Comparison of ENCODE assay signal across 25 cellular contexts in the genomic region with DNA sequence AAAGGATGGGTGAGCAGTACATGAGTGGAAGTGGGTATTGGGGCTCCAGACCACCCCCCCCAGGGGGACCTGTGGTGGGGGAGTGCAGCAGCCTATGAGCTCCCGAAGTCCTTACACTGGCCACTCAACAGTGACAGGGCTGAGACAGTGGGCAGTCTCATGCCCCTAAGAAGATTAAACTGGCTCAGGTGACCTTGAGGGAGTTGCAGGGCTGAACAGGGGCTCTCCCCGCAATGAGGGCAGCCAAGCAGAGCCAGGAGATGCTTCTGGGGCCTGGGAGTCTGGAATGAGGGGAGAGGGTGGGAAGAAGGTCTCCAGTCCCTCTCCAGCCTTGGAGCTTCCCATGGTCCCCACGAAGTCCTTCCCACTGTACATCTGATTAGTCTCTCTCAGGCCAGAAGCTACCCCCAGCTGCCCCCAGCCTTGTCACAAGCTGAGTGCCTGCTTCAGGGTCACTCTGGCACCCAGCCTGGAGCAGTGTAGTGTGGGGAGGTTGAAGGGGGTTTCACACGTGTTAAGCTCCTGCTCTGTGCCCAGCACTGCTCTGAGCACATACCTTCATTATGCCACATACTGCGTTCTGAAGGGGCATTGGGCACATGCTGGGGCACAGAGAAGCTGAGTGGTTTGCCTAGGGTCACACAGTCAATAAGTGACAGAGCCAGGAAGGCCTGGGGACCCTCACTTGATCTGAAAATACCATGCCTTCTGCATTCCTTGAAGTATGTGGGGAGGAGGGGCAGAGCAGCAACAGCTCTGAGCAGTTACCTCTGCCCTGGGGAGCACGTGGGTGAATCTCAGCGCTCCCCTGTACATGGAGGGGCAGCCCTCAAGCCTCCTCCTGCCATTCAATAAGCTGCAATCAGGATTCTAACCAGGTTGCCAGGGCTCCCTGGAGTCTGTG. TPM values are rescaled to one million over a fixed set of nuclear protein-coding genes. Genes with fewer than 3 reads are reported as not detected.
DNase-seq lines count a peak whose midpoint lies in the region; ATAC-seq and TF ChIP-seq lines count a peak whose summit lies in the region.
"Had no signal": no experiment of that assay in that cellular context is flagged by ENCODE, and none has a peak within 500 bp of the region (broad histone marks: within the 10 kb centered on the region; RNA-seq: fewer than 3 reads in every experiment).

No MANE protein-coding gene starts in this region.

- no peak overlapping the region for H4K5ac ChIP-seq in IMR-90 (ENCODE audit: low read depth, low read length)

- no peak for DNase-seq in IMR-90
- no peak for DNase-seq in heart right ventricle
- DNase-seq in trophoblast cell: peak; percentile 65 to 75
- no peak for DNase-seq in NAMALWA (ENCODE audit: low spot score)
- DNase-seq in ascending aorta (ENCODE audit: low spot score in 2 of 2): no peak
- DNase-seq: activated CD4-positive, alpha-beta T cell treated with anti-CD3 and anti-CD28 coated beads, Interleukin-2, amount 50 U/mL, for 48 hours; activated effector memory CD4-positive, alpha-beta T cell treated with anti-CD3 and anti-CD28 coated beads, Interleukin-2, amount 50 U/mL, for 16 hours; activated naive CD8-positive, alpha-beta T cell treated with anti-CD3 and anti-CD28 coated beads, Interleukin-2, amount 50 U/mL, for 24 hours; CD4-positive, CD25-positive, alpha-beta regulatory T cell; cortex of kidney; HCEC 1CT; hypothalamus; mesendoderm; naive B cell; NCI-H1105; NCI-H2081; NCI-H446; ovary; sigmoid colon had no signal

- H3K9me3 ChIP-seq in IMR-90 (ENCODE audit: control insufficient read depth, insufficient read depth, low read length) (no peaks in the 10 kb centered on the region), heart right ventricle (no peaks in the 10 kb centered on the region), trophoblast cell (ENCODE audit: insufficient read depth, low read depth, low read length) (peaks cover 3% of the 10 kb centered on the region), ascending aorta (no peaks in the 10 kb centered on the region)
- H3K9me3 ChIP-seq: ovary, sigmoid colon had no signal

- H3K79me1 ChIP-seq in IMR-90 (ENCODE audit: low read depth in 1 of 2, low read length in 2 of 2) (no peaks in the 10 kb centered on the region), trophoblast cell (ENCODE audit: low read length) (no peaks in the 10 kb centered on the region)

- H3K23ac ChIP-seq in IMR-90 (ENCODE audit: low read depth, low read length): no peak overlapping the region
- no peak overlapping the region for H3K23ac ChIP-seq in trophoblast cell (ENCODE audit: low read length)

- H2AFZ ChIP-seq in IMR-90 (replicated peaks; ENCODE audit: low read length, poor library complexity) (peak overlapping the region; percentile 5), trophoblast cell (ENCODE audit: insufficient read depth, low read length, poor library complexity) (no peak overlapping the region)

- no peak overlapping the region for H2BK12ac ChIP-seq in trophoblast cell (ENCODE audit: low read length)

- TF ChIP-seq CTCF in IMR-90 (conservative IDR thresholded peaks at IDR 0.05; ENCODE audit: low read depth, low read length) (no peak), heart right ventricle (IDR thresholded peaks at IDR 0.05) (no peak), ascending aorta (IDR thresholded peaks at IDR 0.05) (no peak)

- no peak overlapping the region for H3K4me2 ChIP-seq in IMR-90 (ENCODE audit: low read depth, low read length)
- H3K4me2 ChIP-seq in trophoblast cell (ENCODE audit: low read length): no peak overlapping the region

- no peak overlapping the region for H2BK15ac ChIP-seq in IMR-90 (ENCODE audit: low read depth, low read length)

- H3K36me3 ChIP-seq in IMR-90 (ENCODE audit: control insufficient read depth, insufficient read depth, low read length): no peaks in the 10 kb centered on the region
- H3K36me3 ChIP-seq in heart right ventricle: peaks cover 0 to 14% (median 0%) of the 10 kb centered on the region in 9 donors
- H3K36me3 ChIP-seq in trophoblast cell (ENCODE audit: control insufficient read depth in 1 of 2, insufficient read depth in 2 of 2, low read length in 2 of 2): no peaks in the 10 kb centered on the region
- H3K36me3 ChIP-seq in ascending aorta: peaks cover 11 to 12% of the 10 kb centered on the region in 2 donors
- H3K36me3 ChIP-seq: ovary had no signal

- no peak overlapping the region for H2BK5ac ChIP-seq in IMR-90 (ENCODE audit: low read depth, low read length, poor library complexity, severe bottlenecking)
- no peak overlapping the region for H2BK5ac ChIP-seq in trophoblast cell (ENCODE audit: low read depth, low read length, poor library complexity)

- peaks cover 3% of the 10 kb centered on the region for H3K4me1 ChIP-seq in IMR-90 (ENCODE audit: control insufficient read depth, insufficient read depth, low read length)
- peaks cover 5 to 59% (median 24%) of the 10 kb centered on the region in 9 donors for H3K4me1 ChIP-seq in heart right ventricle
- H3K4me1 ChIP-seq in trophoblast cell (ENCODE audit: control insufficient read depth in 1 of 2, insufficient read depth in 2 of 2, low read length in 2 of 2): peaks cover 0 to 2% of the 10 kb centered on the region in 2 experiments
- H3K4me1 ChIP-seq in ascending aorta: peaks cover 15 to 23% of the 10 kb centered on the region in 2 donors

- H3K4me3 ChIP-seq in IMR-90 (ENCODE audit: insufficient read depth, low read depth, low read length): no peak overlapping the region
- H3K4me3 ChIP-seq in heart right ventricle: no peak overlapping the region
- H3K4me3 ChIP-seq in trophoblast cell (ENCODE audit: low read depth, low read length): no peak overlapping the region
- H3K4me3 ChIP-seq in ascending aorta: no peak overlapping the region
- H3K4me3 ChIP-seq: ovary, sigmoid colon had no signal

- H2AK9ac ChIP-seq in IMR-90 (replicated peaks; ENCODE audit: low read depth, low read length, poor library complexity): no peak overlapping the region

- TF ChIP-seq RAD21 in IMR-90 (IDR thresholded peaks at IDR 0.05; ENCODE audit: low read length): no peak

- ATAC-seq in IMR-90 (ENCODE audit: low read depth): no peak
- peak in 5 of 8 donors; percentile 5 to 21 (median 7) for ATAC-seq in heart right ventricle
- no peak for ATAC-seq in HG02678 (IDR thresholded peaks at IDR 0.05; ENCODE audit: unreplicated experiment)
- ATAC-seq: activated naive CD8-positive, alpha-beta T cell treated with anti-CD3 and anti-CD28 coated beads, Interleukin-2, amount 50 U/mL, for 24 hours; WTC11 had no signal

- H3K27ac ChIP-seq in IMR-90 (ENCODE audit: insufficient read depth, low read length): no peak overlapping the region
- peak overlapping the region; percentile 44 to 97 (median 84) for H3K27ac ChIP-seq in heart right ventricle
- H3K27ac ChIP-seq in trophoblast cell (ENCODE audit: low read depth, low read length): no peak overlapping the region
- H3K27ac ChIP-seq in ascending aorta: peak overlapping the region in 1 of 2 donors; percentile 11
- H3K27ac ChIP-seq: ovary had no signal

- H2AK5ac ChIP-seq in IMR-90 (ENCODE audit: low read depth, low read length) (no peak overlapping the region), trophoblast cell (ENCODE audit: low read length) (no peak overlapping the region)

- intact Hi-C loops in IMR-90 (cut with micrococcal nuclease): no loop called here
- intact Hi-C loops in heart right ventricle (cut with DNase I): no loop called here
- intact Hi-C loops in ascending aorta (cut with DNase I): loop anchor here (10.0 kb wide), 1 partner anchor 1025 kb away; the partner anchor contains the start of gene LCAT

- H4K20me1 ChIP-seq in IMR-90 (ENCODE audit: insufficient read depth, low read length): no peaks in the 10 kb centered on the region

- no peak for TF ChIP-seq POLR2A in IMR-90 (IDR thresholded peaks at IDR 0.05; ENCODE audit: low read depth, low read length)

- H3K4ac ChIP-seq in IMR-90 (ENCODE audit: low read depth, low read length) (no peak overlapping the region), trophoblast cell (ENCODE audit: low read depth, low read length) (no peak overlapping the region)

- H4K91ac ChIP-seq in IMR-90 (ENCODE audit: insufficient read depth, low read depth, low read length) (no peak overlapping the region), trophoblast cell (ENCODE audit: low read depth, low read length) (no peak overlapping the region)

- dilution Hi-C loops in IMR-90 (cut with HindIII; ENCODE audit: low sequenced_read_pairs, unreplicated experiment): no loop called here

- in situ Hi-C loops in IMR-90 (cut with MboI; ENCODE audit: low sequenced_read_pairs): no loop called here

- H2BK120ac ChIP-seq in IMR-90 (ENCODE audit: low read depth, low read length) (no peak overlapping the region), trophoblast cell (ENCODE audit: insufficient read depth, low read length, poor library complexity) (no peak overlapping the region)

- no peak overlapping the region for H2BK20ac ChIP-seq in IMR-90 (ENCODE audit: low read depth, low read length)

- H4K8ac ChIP-seq in IMR-90 (ENCODE audit: low read depth in 2 of 2, low read length in 2 of 2): no peak overlapping the region
- no peak overlapping the region for H4K8ac ChIP-seq in trophoblast cell (ENCODE audit: low read depth, low read length)

- WGBS in IMR-90 (ENCODE audit: extremely low coverage in 2 of 2, insufficient read length in 1 of 2), 2 experiments: no CpG with 5 or more reads among the region's 7 CpGs
- 38 to 51% methylated on average over 7 of the region's 7 CpGs for WGBS in heart right ventricle, 2 donors
- WGBS in trophoblast cell (ENCODE audit: extremely low coverage, insufficient coverage, insufficient read length): no CpG with 5 or more reads among the region's 7 CpGs

- H3K14ac ChIP-seq in IMR-90 (replicated peaks; ENCODE audit: low read depth, low read length) (no peak overlapping the region), trophoblast cell (ENCODE audit: low read length) (no peak overlapping the region)

- no peak overlapping the region for H4K12ac ChIP-seq in trophoblast cell (ENCODE audit: low read depth, low read length)

- POLR2A ChIA-PET in IMR-90 (lab: Charles Lee; ENCODE audit: unreplicated experiment): no interaction called here

- no peaks in the 10 kb centered on the region for H3K79me2 ChIP-seq in trophoblast cell (ENCODE audit: control insufficient read depth, insufficient read depth, low read length, poor library complexity)

- no peak overlapping the region; the same call in 1 of the 2 replicates for H3K56ac ChIP-seq in IMR-90 (ENCODE audit: extremely low read depth, insufficient read depth, low read length)

- H3K18ac ChIP-seq in IMR-90 (ENCODE audit: low read depth, low read length): no peak overlapping the region
- H3K18ac ChIP-seq in trophoblast cell (ENCODE audit: low read length): no peak overlapping the region

- H3K27me3 ChIP-seq in IMR-90 (ENCODE audit: control insufficient read depth, insufficient read depth, low read length) (peaks cover 39% of the 10 kb centered on the region), heart right ventricle (peaks cover 0 to 45% (median 21%) of the 10 kb centered on the region in 7 donors), trophoblast cell (ENCODE audit: insufficient read depth, low read length) (peaks cover 13% of the 10 kb centered on the region), ascending aorta (no peaks in the 10 kb centered on the region)
- H3K27me3 ChIP-seq: ovary, sigmoid colon had no signal

- H3K9ac ChIP-seq in IMR-90 (ENCODE audit: low read depth, low read length): no peak overlapping the region
- no peak overlapping the region for H3K9ac ChIP-seq in trophoblast cell (ENCODE audit: low read length)

- H3K9me1 ChIP-seq in IMR-90 (ENCODE audit: insufficient read depth, low read length): no peaks in the 10 kb centered on the region

- CTCF ChIA-PET in IMR-90 (lab: Yijun Ruan, JAX): interaction anchor here (1.4 kb wide), 1 partner anchor 9 kb away, joined by 3 read pairs; no protein-coding TSS in a partner anchor

- BruUV-seq in IMR-90 (replicated peaks; lab: Mats Ljungman, UMichigan): no TSS peak

RNA-seq across cellular contexts. Expression of gene CDH16, which starts 1.1 kb away (rescaled TPM):
- total RNA-seq in IMR-90 (2012; rRNA removed) (not detected in 2 replicates), heart right ventricle (under 1 TPM in 3 of 10 donors, not detected in 7; 0.25 to 0.47 (median 0.47) TPM), ascending aorta (not detected)
- polyA plus RNA-seq in IMR-90 (2012; rRNA removed) (not detected in 2 replicates), heart right ventricle (under 1 TPM; 0.15 to 0.59 TPM)
- not detected in 2 replicates for polyA plus RNA-seq in IMR-90 (2012; cell fraction: cytosol; rRNA removed)
- polyA plus RNA-seq in IMR-90 (2012; cell fraction: nucleus; rRNA removed; ENCODE audit: low replicate concordance): not detected in 2 replicates
- 0.04 TPM in 2 replicates for polyA plus RNA-seq in trophoblast cell (2013)
- total RNA-seq: CD4-positive, CD25-positive, alpha-beta regulatory T cell; G401; LHCN-M2; sigmoid colon; temporal lobe; WTC11 had no signal
- polyA plus RNA-seq: AG04450; CD4-positive, CD25-positive, alpha-beta regulatory T cell; ovary had no signal

RNA-seq across cellular contexts. Expression of gene RRAD, which starts 5.5 kb away (rescaled TPM):
- 1.3 and 1.4 TPM in 2 replicates for total RNA-seq in IMR-90 (2012; rRNA removed)
- polyA plus RNA-seq in IMR-90 (2012; rRNA removed): 2.1 and 2.9 TPM in 2 replicates
- 1.3 and 11.2 TPM in 2 replicates for polyA plus RNA-seq in IMR-90 (2012; cell fraction: cytosol; rRNA removed)
- polyA plus RNA-seq in IMR-90 (2012; cell fraction: nucleus; rRNA removed; ENCODE audit: low replicate concordance): 25.0 and 37.4 TPM in 2 replicates
- 1,000 to 10,000 TPM in 1 of 10 donors, 100 to 1,000 TPM in 5, 10 to 100 TPM in 4; 48.4 to 1,227 (median 105) TPM for total RNA-seq in heart right ventricle
- polyA plus RNA-seq in heart right ventricle: 100 to 1,000 TPM; 176 to 435 TPM
- polyA plus RNA-seq in trophoblast cell (2013): 0.94 and 0.96 TPM in 2 replicates
- 54.2 TPM for total RNA-seq in ascending aorta
- total RNA-seq: G401 had no signal
- polyA plus RNA-seq: CD4-positive, CD25-positive, alpha-beta regulatory T cell had no signal

RNA-seq across cellular contexts. Expression of gene CIAO2B, which starts 14.4 kb away (rescaled TPM):
- 148 and 168 TPM in 2 replicates for total RNA-seq in IMR-90 (2012; rRNA removed)
- 234 and 283 TPM in 2 replicates for polyA plus RNA-seq in IMR-90 (2012; rRNA removed)
- polyA plus RNA-seq in IMR-90 (2012; cell fraction: cytosol; rRNA removed): 232 and 454 TPM in 2 replicates
- 113 and 168 TPM in 2 replicates for polyA plus RNA-seq in IMR-90 (2012; cell fraction: nucleus; rRNA removed; ENCODE audit: low replicate concordance)
- 100 to 1,000 TPM; 103 to 196 (median 111) TPM for total RNA-seq in heart right ventricle
- 100 to 1,000 TPM; 189 to 743 TPM for polyA plus RNA-seq in heart right ventricle
- polyA plus RNA-seq in trophoblast cell (2013): 77.2 and 77.9 TPM in 2 replicates
- 255 TPM for total RNA-seq in ascending aorta

RNA-seq across cellular contexts. Expression of gene CES2, which starts 15.5 kb away (rescaled TPM):
- 11.9 and 15.1 TPM in 2 replicates for total RNA-seq in IMR-90 (2012; rRNA removed)
- polyA plus RNA-seq in IMR-90 (2012; rRNA removed): 23.2 and 24.2 TPM in 2 replicates
- polyA plus RNA-seq in IMR-90 (2012; cell fraction: cytosol; rRNA removed): 15.5 and 21.1 TPM in 2 replicates
- 45.3 and 69.6 TPM in 2 replicates for polyA plus RNA-seq in IMR-90 (2012; cell fraction: nucleus; rRNA removed; ENCODE audit: low replicate concordance)
- 100 to 1,000 TPM in 3 of 10 donors, 10 to 100 TPM in 7; 56.1 to 194 (median 81.5) TPM for total RNA-seq in heart right ventricle
- 100 to 1,000 TPM in 1 of 2 donors, 10 to 100 TPM in 1; 25.1 to 145 TPM for polyA plus RNA-seq in heart right ventricle
- 11.5 and 12.3 TPM in 2 replicates for polyA plus RNA-seq in trophoblast cell (2013)
- 40.0 TPM for total RNA-seq in ascending aorta

RNA-seq across cellular contexts. Expression of gene PDP2, which starts 39.5 kb away (rescaled TPM):
- total RNA-seq in IMR-90 (2012; rRNA removed): 12.5 and 16.8 TPM in 2 replicates
- 5.3 and 5.7 TPM in 2 replicates for polyA plus RNA-seq in IMR-90 (2012; rRNA removed)
- 2.9 and 5.3 TPM in 2 replicates for polyA plus RNA-seq in IMR-90 (2012; cell fraction: cytosol; rRNA removed)
- 4.6 and 5.2 TPM in 2 replicates for polyA plus RNA-seq in IMR-90 (2012; cell fraction: nucleus; rRNA removed; ENCODE audit: low replicate concordance)
- total RNA-seq in heart right ventricle: 1 to 10 TPM; 2.9 to 5.7 (median 3.8) TPM
- polyA plus RNA-seq in heart right ventricle: 1 to 10 TPM; 1.2 to 1.4 TPM
- 4.9 and 5.0 TPM in 2 replicates for polyA plus RNA-seq in trophoblast cell (2013)
- total RNA-seq in ascending aorta: 2.8 TPM

Comparison
In these comparisons a context has a peak if more than half of its experiments do, and no peak if none do; other contexts are left out.
1. ATAC-seq: peak in heart right ventricle (5 of 8); none in IMR-90 (single experiment) and HG02678 (single experiment).
2. DNase-seq: peak in trophoblast cell (2 of 2); none in IMR-90 (single experiment), heart right ventricle (0 of 2), NAMALWA (single experiment) and ascending aorta (0 of 2).
3. H3K27ac ChIP-seq: peak in heart right ventricle (10 of 10); none in IMR-90 (single experiment) and trophoblast cell (single experiment).
4. RNA of gene RRAD, which starts 5.5 kb away (total RNA-seq): 48.4 to 1,227 TPM in heart right ventricle and 54.2 TPM in ascending aorta (single experiment); 1.3 to 1.4 TPM in IMR-90; every median in the first group is over 10 times any median in the second.